ENCODE assay signal across 25 cellular contexts in genomic region chr20:57808266-57808866, GRCh38.
"Had no signal": no experiment of that assay in that cellular context is flagged by ENCODE, and none has a peak within 500 bp of the region (broad histone marks: within the 10 kb centered on the region; RNA-seq: fewer than 3 reads in every experiment).

No MANE protein-coding gene starts in this region.

- H3K36me3 ChIP-seq: right lobe of liver, thyroid gland, WERI-Rb-1 had no signal

- H3K27ac Mint-ChIP-seq: activated CD4-positive, alpha-beta memory T cell treated with anti-CD3 and anti-CD28 coated beads, Interleukin-2, amount 10 ng/mL, durations not matched to agents 7 days and 5 days; activated CD4-positive, alpha-beta T cell treated with anti-CD3 and anti-CD28 coated beads, Interleukin-2, amount 10 ng/mL, durations not matched to agents 7 days and 5 days; activated naive CD4-positive, alpha-beta T cell treated with anti-CD3 and anti-CD28 coated beads, Interleukin-2, amount 50 U/mL, for 72 hours; activated T-helper 2 cell treated with anti-CD3 and anti-CD28 coated beads, Interferon-gamma antibody, Interleukin-2, Interleukin-4, amounts not matched to agents 10 μg/mL and 5 μg/mL and 100 μg/mL, durations not matched to agents 14 hours and 24 hours and 36 hours; natural killer cell treated with Interleukin-12 subunit alpha and Interleukin-12 subunit beta and Interleukin-15 and Interleukin-18, amount 100 ng/mL, for 72 hours; progenitor cell of endocrine pancreas; stimulated activated effector memory CD8-positive, alpha-beta T cell treated with anti-CD3 and anti-CD28 coated beads, Interleukin-12 subunit alpha, Interleukin-12 subunit beta, amount 100 ng/mL, for 72 hours; stimulated activated naive CD8-positive, alpha-beta T cell treated with anti-CD3 and anti-CD28 coated beads, Interleukin-15, Interleukin-2, amounts not matched to agents 100 ng/mL and 50 ng/mL, for 24 hours; T-helper 1 cell treated with Interleukin-12 subunit alpha and Interleukin-12 subunit beta and Interleukin-4 antibody, amounts not matched to agents 30 μg/mL and 1 μg/mL, for 36 hours had no signal

- DNase-seq: activated CD4-positive, alpha-beta memory T cell treated with anti-CD3 and anti-CD28 coated beads, Interleukin-2, amount 10 ng/mL, durations not matched to agents 7 days and 5 days; activated CD4-positive, alpha-beta T cell treated with anti-CD3 and anti-CD28 coated beads, Interleukin-2, amount 10 ng/mL, durations not matched to agents 7 days and 5 days; activated CD4-positive, CD25-positive, alpha-beta regulatory T cell treated with anti-CD3 and anti-CD28 coated beads, Interleukin-2, amount 50 U/mL, for 72 hours; activated CD8-positive, alpha-beta memory T cell treated with anti-CD3 and anti-CD28 coated beads, Interleukin-2, amount 50 U/mL, for 48 hours; activated T-cell treated with anti-CD3 and anti-CD28 coated beads, Interleukin-2, amount 50 U/mL, for 4 hours; anterior cingulate cortex; effector CD8-positive, alpha-beta T cell; left colon; mesenchymal stem cell; mucosa of descending colon; right lobe of liver; stimulated activated CD4-positive, alpha-beta T cell treated with anti-CD3 and anti-CD28 coated beads, Interleukin-4, amount 100 ng/mL, for 24 hours; SW 1271; T1000; thyroid gland; WERI-Rb-1 had no signal

- H3K9me3 Mint-ChIP-seq: activated CD4-positive, alpha-beta memory T cell treated with anti-CD3 and anti-CD28 coated beads, Interleukin-2, amount 10 ng/mL, durations not matched to agents 7 days and 5 days; activated CD4-positive, alpha-beta T cell treated with anti-CD3 and anti-CD28 coated beads, Interleukin-2, amount 10 ng/mL, durations not matched to agents 7 days and 5 days; activated naive CD4-positive, alpha-beta T cell treated with anti-CD3 and anti-CD28 coated beads, Interleukin-2, amount 50 U/mL, for 72 hours; activated T-cell treated with anti-CD3 and anti-CD28 coated beads, Interleukin-2, amount 50 U/mL, for 4 hours; activated T-helper 2 cell treated with anti-CD3 and anti-CD28 coated beads, Interferon-gamma antibody, Interleukin-2, Interleukin-4, amounts not matched to agents 10 μg/mL and 5 μg/mL and 100 μg/mL, durations not matched to agents 14 hours and 24 hours and 36 hours; central memory CD8-positive, alpha-beta T cell; natural killer cell treated with Interleukin-12 subunit alpha and Interleukin-12 subunit beta and Interleukin-15 and Interleukin-18, amount 100 ng/mL, for 72 hours; stimulated activated effector memory CD8-positive, alpha-beta T cell treated with anti-CD3 and anti-CD28 coated beads, Interleukin-12 subunit alpha, Interleukin-12 subunit beta, amount 100 ng/mL, for 72 hours; stimulated activated naive CD8-positive, alpha-beta T cell treated with anti-CD3 and anti-CD28 coated beads, Interleukin-15, Interleukin-2, amounts not matched to agents 100 ng/mL and 50 ng/mL, for 24 hours; T-helper 1 cell treated with Interleukin-12 subunit alpha and Interleukin-12 subunit beta and Interleukin-4 antibody, amounts not matched to agents 30 μg/mL and 1 μg/mL, for 36 hours had no signal

- H3K27me3 ChIP-seq: right lobe of liver, thyroid gland had no signal

- H3K4me1 Mint-ChIP-seq: activated CD4-positive, alpha-beta memory T cell treated with anti-CD3 and anti-CD28 coated beads, Interleukin-2, amount 10 ng/mL, durations not matched to agents 7 days and 5 days; activated CD4-positive, alpha-beta T cell treated with anti-CD3 and anti-CD28 coated beads, Interleukin-2, amount 10 ng/mL, durations not matched to agents 7 days and 5 days; central memory CD8-positive, alpha-beta T cell; stimulated activated effector memory CD8-positive, alpha-beta T cell treated with anti-CD3 and anti-CD28 coated beads, Interleukin-12 subunit alpha, Interleukin-12 subunit beta, amount 100 ng/mL, for 72 hours had no signal

- H3K4me3 ChIP-seq: mucosa of descending colon, right lobe of liver, skin epidermis, thyroid gland had no signal

- H3K4me1 ChIP-seq: right lobe of liver, thyroid gland had no signal

- H3K4me3 Mint-ChIP-seq: activated CD4-positive, alpha-beta memory T cell treated with anti-CD3 and anti-CD28 coated beads, Interleukin-2, amount 10 ng/mL, durations not matched to agents 7 days and 5 days; activated CD4-positive, alpha-beta T cell treated with anti-CD3 and anti-CD28 coated beads, Interleukin-2, amount 10 ng/mL, durations not matched to agents 7 days and 5 days; activated T-cell treated with anti-CD3 and anti-CD28 coated beads, Interleukin-2, amount 50 U/mL, for 4 hours; central memory CD8-positive, alpha-beta T cell; natural killer cell treated with Interleukin-12 subunit alpha and Interleukin-12 subunit beta and Interleukin-15 and Interleukin-18, amount 100 ng/mL, for 72 hours; stimulated activated effector memory CD8-positive, alpha-beta T cell treated with anti-CD3 and anti-CD28 coated beads, Interleukin-12 subunit alpha, Interleukin-12 subunit beta, amount 100 ng/mL, for 72 hours; stimulated activated naive CD8-positive, alpha-beta T cell treated with anti-CD3 and anti-CD28 coated beads, Interleukin-15, Interleukin-2, amounts not matched to agents 100 ng/mL and 50 ng/mL, for 24 hours; T-helper 1 cell treated with Interleukin-12 subunit alpha and Interleukin-12 subunit beta and Interleukin-4 antibody, amounts not matched to agents 30 μg/mL and 1 μg/mL, for 36 hours had no signal

- H3K9me3 ChIP-seq: mucosa of descending colon, right lobe of liver, thyroid gland had no signal

- H3K27ac ChIP-seq: right lobe of liver, skin epidermis, thyroid gland, WERI-Rb-1 had no signal

- H3K36me3 Mint-ChIP-seq: activated naive CD4-positive, alpha-beta T cell treated with anti-CD3 and anti-CD28 coated beads, Interleukin-2, amount 50 U/mL, for 72 hours; natural killer cell treated with Interleukin-12 subunit alpha and Interleukin-12 subunit beta and Interleukin-15 and Interleukin-18, amount 100 ng/mL, for 72 hours; stimulated activated effector memory CD8-positive, alpha-beta T cell treated with anti-CD3 and anti-CD28 coated beads, Interleukin-12 subunit alpha, Interleukin-12 subunit beta, amount 100 ng/mL, for 72 hours had no signal

- ATAC-seq: activated naive CD4-positive, alpha-beta T cell treated with anti-CD3 and anti-CD28 coated beads, Interleukin-2, amount 50 U/mL, for 72 hours; activated T-cell treated with anti-CD3 and anti-CD28 coated beads, Interleukin-2, amount 50 U/mL, for 4 hours; left colon; mucosa of descending colon; right lobe of liver; stimulated activated effector memory CD8-positive, alpha-beta T cell treated with anti-CD3 and anti-CD28 coated beads, Interleukin-12 subunit alpha, Interleukin-12 subunit beta, amount 100 ng/mL, for 72 hours had no signal

- H3K27me3 Mint-ChIP-seq: activated CD4-positive, alpha-beta T cell treated with anti-CD3 and anti-CD28 coated beads, Interleukin-2, amount 10 ng/mL, durations not matched to agents 7 days and 5 days; stimulated activated naive CD8-positive, alpha-beta T cell treated with anti-CD3 and anti-CD28 coated beads, Interleukin-15, Interleukin-2, amounts not matched to agents 100 ng/mL and 50 ng/mL, for 24 hours had no signal
